In the genomic region with DNA sequence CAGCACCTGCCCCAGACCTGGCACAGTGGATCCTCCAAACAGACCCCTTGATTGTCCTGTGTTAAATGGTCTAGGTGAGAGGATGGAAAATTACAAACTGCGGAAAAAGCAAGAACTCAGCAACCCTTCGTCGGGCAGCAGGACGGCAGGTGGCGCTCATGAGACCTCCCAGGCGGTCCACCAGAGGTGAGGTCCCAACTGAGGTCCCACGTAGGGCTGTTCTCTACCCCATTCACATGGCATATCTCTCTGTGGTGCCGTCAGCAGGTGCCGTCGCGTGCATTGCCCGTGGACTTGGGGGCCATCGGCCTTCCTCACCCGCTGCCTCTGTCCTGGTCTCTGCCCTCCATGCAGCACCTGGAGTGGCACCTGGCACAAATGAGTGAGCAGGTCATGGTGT, we compare ENCODE assay signal across 27 cellular contexts.
DNase-seq lines count a peak whose midpoint lies in the region; ATAC-seq, FAIRE-seq and TF ChIP-seq lines count a peak whose summit lies in the region.
"Had no signal": no experiment of that assay in that cellular context is flagged by ENCODE, and none has a peak within 500 bp of the region (broad histone marks: within the 10 kb centered on the region; RNA-seq: fewer than 3 reads in every experiment).

No MANE protein-coding gene starts in this region.

- no peaks in the 10 kb centered on the region for H3K36me3 ChIP-seq in Karpas-422 (ENCODE audit: insufficient read depth, low read length)
- no peaks in the 10 kb centered on the region for H3K36me3 ChIP-seq in K562 (ENCODE audit: control insufficient read depth, insufficient read depth, low read length)
- H3K36me3 ChIP-seq in hepatocyte (replicated peaks; ENCODE audit: insufficient read depth, low read depth): no peaks in the 10 kb centered on the region
- H3K36me3 ChIP-seq in Caco-2 (ENCODE audit: control insufficient read depth, insufficient read depth, low read length): no peaks in the 10 kb centered on the region
- H3K36me3 ChIP-seq: colonic mucosa, Peyer's patch, SJSA1 had no signal

- FAIRE-seq in K562 (lab: Jason Lieb, UNC) (peak; percentile 23), urothelium cell line (lab: Jason Lieb, UNC) (no peak)
- FAIRE-seq: A549 had no signal

- H3K27ac ChIP-seq in Karpas-422 (ENCODE audit: low read length): no peak overlapping the region
- no peak overlapping the region for H3K27ac ChIP-seq in K562 (ENCODE audit: extremely low read depth, low read depth, low read length)
- H3K27ac ChIP-seq in hepatocyte: no peak overlapping the region
- H3K27ac ChIP-seq: A549; BLaER1 treated with 17β-estradiol and CSF1 and Interleukin-3, amounts not matched to agents 10 nM and 100 nM; colonic mucosa; Peyer's patch; SJSA1; thyroid gland had no signal

- peaks cover 3% of the 10 kb centered on the region for H3K27me3 Mint-ChIP-seq in Caco-2 (ENCODE audit: insufficient read depth, unreplicated experiment)
- H3K27me3 Mint-ChIP-seq: activated naive CD8-positive, alpha-beta T cell treated with anti-CD3 and anti-CD28 coated beads, Interleukin-2, amount 10 ng/mL, durations not matched to agents 7 days and 5 days; memory B cell had no signal

- 17% methylated on average over 14 of the region's 14 CpGs for WGBS in K562 (ENCODE audit: insufficient coverage, low coverage, missing lambda C conversion rate)
- WGBS in hepatocyte (ENCODE audit: low lambda C conversion rate, missing lambda C conversion rate): 93% methylated on average over 14 of the region's 14 CpGs

- no peaks in the 10 kb centered on the region for H3K36me3 Mint-ChIP-seq in Caco-2 (ENCODE audit: insufficient read depth, unreplicated experiment)
- H3K36me3 Mint-ChIP-seq: activated naive CD8-positive, alpha-beta T cell treated with anti-CD3 and anti-CD28 coated beads, Interleukin-2, amount 10 ng/mL, durations not matched to agents 7 days and 5 days; memory B cell had no signal

- H3K27me3 ChIP-seq in Karpas-422 (ENCODE audit: low read length): no peaks in the 10 kb centered on the region
- peaks cover 0 to 18% of the 10 kb centered on the region in 2 experiments; a peak in 1 of 5 replicates for H3K27me3 ChIP-seq in K562 (ENCODE audit: control insufficient read depth in 2 of 2, insufficient read depth in 2 of 2, low read length in 2 of 2)
- H3K27me3 ChIP-seq in hepatocyte: no peaks in the 10 kb centered on the region
- H3K27me3 ChIP-seq in Caco-2 (replicated peaks; ENCODE audit: control insufficient read depth, insufficient read depth, low read length): no peaks in the 10 kb centered on the region
- H3K27me3 ChIP-seq: BLaER1 treated with 17β-estradiol and CSF1 and Interleukin-3, amounts not matched to agents 10 nM and 100 nM; colonic mucosa; Peyer's patch; SJSA1; thyroid gland had no signal

- H3K79me2 ChIP-seq in Karpas-422 (ENCODE audit: low read length): no peaks in the 10 kb centered on the region
- H3K79me2 ChIP-seq in K562 (ENCODE audit: control insufficient read depth, insufficient read depth, low read length): no peaks in the 10 kb centered on the region
- H3K79me2 ChIP-seq in hepatocyte: no peaks in the 10 kb centered on the region

- TF ChIP-seq RAD21 in K562 (CRISPR knock-in tag; conservative IDR thresholded peaks at IDR 0.05 in 1 of 2, IDR thresholded peaks at IDR 0.05 in 1 of 2): peak; percentile 6 to 38; a peak in 2 of 4 replicates

- TF ChIP-seq POLR2A in K562 (conservative IDR thresholded peaks at IDR 0.05): no peak

- TF ChIP-seq CTCF in K562 (IDR thresholded peaks at IDR 0.05 in 2 of 3, conservative IDR thresholded peaks at IDR 0.05 in 1 of 3; ENCODE audit: insufficient read depth in 2 of 3, low read depth in 1 of 3, low read length in 3 of 3) (peak; percentile 53 to 69 (median 60)), hepatocyte (IDR thresholded peaks at IDR 0.05; ENCODE audit: poor library complexity) (no peak), Caco-2 (IDR thresholded peaks at IDR 0.05; ENCODE audit: insufficient read depth in 1 of 2, low read depth in 1 of 2, low read length in 1 of 2, severe bottlenecking in 1 of 2, unreplicated experiment in 1 of 2) (peak in 1 of 2 experiments; percentile 34)

- no peaks in the 10 kb centered on the region for H3K9me3 Mint-ChIP-seq in Caco-2 (ENCODE audit: unreplicated experiment)
- H3K9me3 Mint-ChIP-seq: activated naive CD8-positive, alpha-beta T cell treated with anti-CD3 and anti-CD28 coated beads, Interleukin-2, amount 10 ng/mL, durations not matched to agents 7 days and 5 days; activated T-helper 2 cell treated with anti-CD3 and anti-CD28 coated beads, Interferon-gamma antibody, Interleukin-2, Interleukin-4, amounts not matched to agents 10 μg/mL and 5 μg/mL and 100 μg/mL, durations not matched to agents 14 hours and 24 hours and 36 hours; effector memory CD8-positive, alpha-beta T cell; HFFc6; memory B cell; T-helper 2 cell treated with Interferon-gamma antibody and Interleukin-4, amounts not matched to agents 5 μg/mL and 100 μg/mL, for 36 hours had no signal

- no peak for TF ChIP-seq EP300 in K562 (IDR thresholded peaks at IDR 0.05; ENCODE audit: low read length)

- H3K4me2 ChIP-seq in Karpas-422 (ENCODE audit: low read depth, low read length, poor library complexity, severe bottlenecking): no peak overlapping the region
- H3K4me2 ChIP-seq in K562 (ENCODE audit: insufficient read depth, low read length): no peak overlapping the region
- no peak overlapping the region for H3K4me2 ChIP-seq in hepatocyte
- H3K4me2 ChIP-seq: A549; BLaER1 treated with 17β-estradiol and CSF1 and Interleukin-3, amounts not matched to agents 10 nM and 100 nM had no signal

- no peaks in the 10 kb centered on the region for H3K9me1 ChIP-seq in K562 (ENCODE audit: control insufficient read depth, insufficient read depth, low read length)

- H3K9me3 ChIP-seq in Karpas-422 (ENCODE audit: low read length) (no peaks in the 10 kb centered on the region), K562 (replicated peaks; ENCODE audit: control insufficient read depth, insufficient read depth, low read depth, low read length) (no peaks in the 10 kb centered on the region), hepatocyte (ENCODE audit: low read depth) (no peaks in the 10 kb centered on the region), Caco-2 (no peaks in the 10 kb centered on the region)
- H3K9me3 ChIP-seq: A549, colonic mucosa, Peyer's patch, SJSA1, thyroid gland had no signal

- H3K9me2 ChIP-seq in Karpas-422 (replicated peaks; ENCODE audit: insufficient read depth, low read length): no peaks in the 10 kb centered on the region
- no peaks in the 10 kb centered on the region for H3K9me2 ChIP-seq in hepatocyte (replicated peaks; ENCODE audit: insufficient read depth)

- H3K9ac ChIP-seq in Karpas-422 (ENCODE audit: low read length) (no peak overlapping the region), K562 (ENCODE audit: insufficient read depth in 1 of 2, low read depth in 2 of 2, low read length in 2 of 2) (no peak overlapping the region)
- H3K9ac ChIP-seq: BLaER1 treated with 17β-estradiol and CSF1 and Interleukin-3, amounts not matched to agents 10 nM and 100 nM had no signal

- H3K4me3 ChIP-seq in Karpas-422 (ENCODE audit: low read length) (no peak overlapping the region), K562 (no peak overlapping the region), hepatocyte (no peak overlapping the region), Caco-2 (ENCODE audit: low read depth, low read length) (no peak overlapping the region)
- H3K4me3 ChIP-seq: A549; BLaER1 treated with 17β-estradiol and CSF1 and Interleukin-3, amounts not matched to agents 10 nM and 100 nM; colonic mucosa; Peyer's patch; SJSA1; thyroid gland had no signal

- intact Hi-C loops in K562 (cut with micrococcal nuclease): no loop called here
- intact Hi-C loops in Right ventricle myocardium inferior (cut with DNase I): no loop called here
- intact Hi-C loops in Caco-2 (cut with micrococcal nuclease; ENCODE audit: unreplicated experiment): no loop called here

- no peak overlapping the region for H3K4me3 Mint-ChIP-seq in Caco-2 (ENCODE audit: unreplicated experiment)
- H3K4me3 Mint-ChIP-seq: activated naive CD8-positive, alpha-beta T cell treated with anti-CD3 and anti-CD28 coated beads, Interleukin-2, amount 10 ng/mL, durations not matched to agents 7 days and 5 days; effector memory CD8-positive, alpha-beta T cell; HFFc6; memory B cell; T-helper 2 cell treated with Interferon-gamma antibody and Interleukin-4, amounts not matched to agents 5 μg/mL and 100 μg/mL, for 36 hours had no signal

- BruUV-seq in K562 (replicated peaks; lab: Mats Ljungman, UMichigan) (no TSS peak), Caco-2 (replicated peaks; lab: Mats Ljungman, UMichigan) (no TSS peak)

- H4K20me1 ChIP-seq in Karpas-422 (ENCODE audit: insufficient read depth, low read depth, low read length) (no peaks in the 10 kb centered on the region), K562 (replicated peaks; ENCODE audit: control insufficient read depth, insufficient read depth, low read length) (0 out of 2 replicates have a peak, but pooled peaks cover 8% of the 10 kb centered on the region), hepatocyte (ENCODE audit: insufficient read depth, poor library complexity, severe bottlenecking) (no peaks in the 10 kb centered on the region)

- H3K27ac Mint-ChIP-seq in Caco-2 (ENCODE audit: unreplicated experiment): no peak overlapping the region
- H3K27ac Mint-ChIP-seq: activated naive CD8-positive, alpha-beta T cell treated with anti-CD3 and anti-CD28 coated beads, Interleukin-2, amount 10 ng/mL, durations not matched to agents 7 days and 5 days; activated T-helper 2 cell treated with anti-CD3 and anti-CD28 coated beads, Interferon-gamma antibody, Interleukin-2, Interleukin-4, amounts not matched to agents 10 μg/mL and 5 μg/mL and 100 μg/mL, durations not matched to agents 14 hours and 24 hours and 36 hours; effector memory CD8-positive, alpha-beta T cell; HFFc6; memory B cell; T-helper 2 cell treated with Interferon-gamma antibody and Interleukin-4, amounts not matched to agents 5 μg/mL and 100 μg/mL, for 36 hours had no signal

- POLR2A ChIA-PET in K562 (lab: Yijun Ruan, JAX) (interaction anchor here (0.6 to 0.8 kb wide), 2 partner anchors 10 to 18 kb away, joined by 3 to 4 read pairs; no protein-coding TSS in a partner anchor), Caco-2 (lab: Charles Lee) (no interaction called here)

- DNase-seq in SKM-1 treated with dmso at 0.1 percent for 144 hours (lab: John Stamatoyannopoulos, UW; ENCODE audit: unreplicated experiment) (peak; percentile 14), SKM-1 (lab: John Stamatoyannopoulos, UW; ENCODE audit: unreplicated experiment) (no peak), Karpas-422 (peak; percentile 71), K562 (ENCODE audit: extremely low read depth in 1 of 4, low spot score in 3 of 4) (peak; percentile 41 to 51 (median 44)), urothelium cell line (ENCODE audit: low spot score) (peak; percentile 21), hepatocyte (ENCODE audit: low spot score) (no peak), Right ventricle myocardium inferior (ENCODE audit: missing footprints) (no peak), Caco-2 (no peak)
- DNase-seq: activated CD4-positive, alpha-beta T cell treated with anti-CD3 and anti-CD28 coated beads, Interleukin-2, amount 50 U/mL, for 48 hours; activated CD8-positive, alpha-beta memory T cell treated with anti-CD3 and anti-CD28 coated beads, Interleukin-2, amount 50 U/mL, for 48 hours; activated naive CD8-positive, alpha-beta T cell treated with anti-CD3 and anti-CD28 coated beads, Interleukin-2, amount 10 ng/mL, durations not matched to agents 7 days and 5 days; colonic mucosa; effector memory CD8-positive, alpha-beta T cell; HFFc6; NCI-H1092; NCI-H2029; NCI-H446; stimulated activated CD4-positive, alpha-beta T cell treated with anti-CD3 and anti-CD28 coated beads, Interleukin-4, amount 100 ng/mL, for 24 hours; stimulated activated naive CD4-positive, alpha-beta T cell treated with Interleukin-2 at 50 U/mL for 16 hours; thyroid gland had no signal

- H3K4me1 ChIP-seq in Karpas-422 (ENCODE audit: low read length) (no peaks in the 10 kb centered on the region), K562 (replicated peaks in 1 of 2; ENCODE audit: control insufficient read depth in 2 of 2, insufficient read depth in 2 of 2, low read length in 2 of 2) (no peaks in the 10 kb centered on the region; a peak in 1 of 5 replicates), hepatocyte (ENCODE audit: insufficient read depth) (no peaks in the 10 kb centered on the region), Caco-2 (no peaks in the 10 kb centered on the region)
- H3K4me1 ChIP-seq: A549, colonic mucosa, Peyer's patch, SJSA1, thyroid gland had no signal

- ATAC-seq in K562 (peak; percentile 86), Right ventricle myocardium inferior (no peak)
- ATAC-seq: A549; effector memory CD8-positive, alpha-beta T cell had no signal

- CTCF ChIA-PET in K562 (lab: Yijun Ruan, JAX; ENCODE audit: low intra/inter-chr PET ratio) (interaction anchor here (0.8 kb wide), 1 partner anchor 9 kb away, joined by 4 read pairs; no protein-coding TSS in a partner anchor), Caco-2 (lab: Charles Lee) (no interaction called here)

- in situ Hi-C loops in K562 (cut with MboI): loop anchor here (25.0 kb wide), 1 partner anchor 1317 kb away; no protein-coding TSS in a partner anchor

- H2AFZ ChIP-seq in Karpas-422 (ENCODE audit: low read length) (no peak overlapping the region), K562 (ENCODE audit: low read depth, low read length) (no peak overlapping the region), hepatocyte (no peak overlapping the region)

- H3K4me1 Mint-ChIP-seq in Caco-2 (ENCODE audit: low read depth, unreplicated experiment): no peaks in the 10 kb centered on the region
- H3K4me1 Mint-ChIP-seq: activated naive CD8-positive, alpha-beta T cell treated with anti-CD3 and anti-CD28 coated beads, Interleukin-2, amount 10 ng/mL, durations not matched to agents 7 days and 5 days; memory B cell had no signal

Comparison
In these comparisons a context has a peak if more than half of its experiments do, and no peak if none do; other contexts are left out.
1. DNase-seq: peak in SKM-1 treated with dmso at 0.1 percent for 144 hours (single experiment), Karpas-422 (single experiment), K562 (4 of 4) and urothelium cell line (single experiment); none in SKM-1 (single experiment), hepatocyte (single experiment), Right ventricle myocardium inferior (single experiment) and Caco-2 (0 of 2).